8 cellular contexts compared by ENCODE assay signal in genomic region chrX:40105791-40106676, GRCh38. TPM values are rescaled to one million over a fixed set of nuclear protein-coding genes. Genes with fewer than 3 reads are reported as not detected.
DNase-seq lines count a peak whose midpoint lies in the region; ATAC-seq lines count a peak whose summit lies in the region.

No MANE protein-coding gene starts in this region.

- H2BK12ac ChIP-seq in mesenchymal stem cell (ENCODE audit: low read length in 2 of 2) = peak overlapping the region in 1 of 2 experiments; percentile 54

- ATAC-seq in stimulated activated naive B cell treated with anti-CD40 and anti-IgM and Interleukin-4, amounts not matched to agents 10 μg/mL and 1 μg/mL and 100 μg/mL, for 72 hours (replicated peaks) = peak; percentile 33 to 34
- no peak for ATAC-seq in GM18870 (IDR thresholded peaks at IDR 0.05; ENCODE audit: unreplicated experiment)

- H3K9ac ChIP-seq in duodenal mucosa (ENCODE audit: low read depth in 1 of 2, low read length in 2 of 2) (peak overlapping the region; percentile 66 to 72), mesenchymal stem cell (ENCODE audit: low read length) (peak overlapping the region; percentile 43)

- H3K36me3 ChIP-seq in duodenal mucosa (ENCODE audit: control insufficient read depth in 1 of 2, insufficient read depth in 2 of 2, low read length in 2 of 2) = no peaks in the 10 kb centered on the region
- H3K36me3 ChIP-seq in mesenchymal stem cell (ENCODE audit: control insufficient read depth in 1 of 2, insufficient read depth in 2 of 2, low read depth in 1 of 2, low read length in 2 of 2) = peaks cover 0 to 3% of the 10 kb centered on the region in 2 experiments

- H3K27ac ChIP-seq in duodenal mucosa (ENCODE audit: low read depth, low read length) = peak overlapping the region; percentile 81
- peak overlapping the region; percentile 23 for H3K27ac ChIP-seq in mesenchymal stem cell (ENCODE audit: low read length, poor library complexity, severe bottlenecking)

- intact Hi-C loops in activated CD4-positive, alpha-beta T cell treated with anti-CD3 and anti-CD28 coated beads, Interleukin-2, amount 10 ng/mL, durations not matched to agents 24 days and 14 days (cut with micrococcal nuclease) = loop anchor here (1.0 to 10.0 kb wide), 4 partner anchors 8 to 539 kb away; partner anchors contain the start of gene CXorf38

- H3K4me1 Mint-ChIP-seq in activated CD4-positive, alpha-beta T cell treated with anti-CD3 and anti-CD28 coated beads, Interleukin-2, amount 10 ng/mL, durations not matched to agents 24 days and 14 days = peaks cover 6% of the 10 kb centered on the region
- peaks cover 8 to 12% of the 10 kb centered on the region in 2 donors for H3K4me1 Mint-ChIP-seq in stimulated activated naive B cell treated with anti-CD40 and anti-IgM and Interleukin-4, amounts not matched to agents 10 μg/mL and 1 μg/mL and 100 μg/mL, for 72 hours

- peak overlapping the region; percentile 82 for H3K4me3 Mint-ChIP-seq in activated CD4-positive, alpha-beta T cell treated with anti-CD3 and anti-CD28 coated beads, Interleukin-2, amount 10 ng/mL, durations not matched to agents 24 days and 14 days
- peak overlapping the region; percentile 88 to 89 for H3K4me3 Mint-ChIP-seq in stimulated activated naive B cell treated with anti-CD40 and anti-IgM and Interleukin-4, amounts not matched to agents 10 μg/mL and 1 μg/mL and 100 μg/mL, for 72 hours

- WGBS in mesenchymal stem cell = 0% methylated on average over 31 of the region's 89 CpGs

- peak overlapping the region; percentile 62 to 66 for H3K4me3 ChIP-seq in duodenal mucosa (ENCODE audit: low read depth in 1 of 2, low read length in 2 of 2)
- peak overlapping the region; percentile 51 to 70 for H3K4me3 ChIP-seq in mesenchymal stem cell (ENCODE audit: insufficient read depth in 1 of 2, low read depth in 1 of 2, low read length in 2 of 2)

- H3K4ac ChIP-seq in mesenchymal stem cell (ENCODE audit: low read depth in 1 of 2, low read length in 2 of 2) = peak overlapping the region; percentile 50 to 64

- H4K8ac ChIP-seq in mesenchymal stem cell (ENCODE audit: low read length) = peak overlapping the region; percentile 64

- peak overlapping the region in 1 of 2 experiments; percentile 72 for H3K23ac ChIP-seq in mesenchymal stem cell (ENCODE audit: low read length in 2 of 2)

- H2AK5ac ChIP-seq in mesenchymal stem cell (ENCODE audit: low read length, severe bottlenecking) = no peak overlapping the region

- peak overlapping the region; percentile 92 for H4K91ac ChIP-seq in mesenchymal stem cell (ENCODE audit: low read length)

- H3K27me3 ChIP-seq in duodenal mucosa (ENCODE audit: control insufficient read depth in 1 of 2, insufficient read depth in 2 of 2, low read length in 2 of 2) (no peaks in the 10 kb centered on the region), mesenchymal stem cell (ENCODE audit: control insufficient read depth in 1 of 2, insufficient read depth in 1 of 2, low read length in 2 of 2) (peaks cover 0 to 43% of the 10 kb centered on the region in 2 experiments)

- H3K27me3 Mint-ChIP-seq in activated CD4-positive, alpha-beta T cell treated with anti-CD3 and anti-CD28 coated beads, Interleukin-2, amount 10 ng/mL, durations not matched to agents 24 days and 14 days = peaks cover 2% of the 10 kb centered on the region
- peaks cover 0 to 12% of the 10 kb centered on the region in 2 donors for H3K27me3 Mint-ChIP-seq in stimulated activated naive B cell treated with anti-CD40 and anti-IgM and Interleukin-4, amounts not matched to agents 10 μg/mL and 1 μg/mL and 100 μg/mL, for 72 hours

- no peaks in the 10 kb centered on the region for H3K9me3 Mint-ChIP-seq in activated CD4-positive, alpha-beta T cell treated with anti-CD3 and anti-CD28 coated beads, Interleukin-2, amount 10 ng/mL, durations not matched to agents 24 days and 14 days
- H3K9me3 Mint-ChIP-seq in stimulated activated naive B cell treated with anti-CD40 and anti-IgM and Interleukin-4, amounts not matched to agents 10 μg/mL and 1 μg/mL and 100 μg/mL, for 72 hours = no peaks in the 10 kb centered on the region

- peak overlapping the region; percentile 43 to 91 for H3K18ac ChIP-seq in mesenchymal stem cell (ENCODE audit: low read depth in 1 of 2, low read length in 2 of 2)

- H3K79me1 ChIP-seq in mesenchymal stem cell (replicated peaks; ENCODE audit: low read length, poor library complexity, severe bottlenecking) = peaks cover 6% of the 10 kb centered on the region

- DNase-seq in NCI-H524 (lab: John Stamatoyannopoulos, UW) (peak; percentile 67 to 70), NCI-H524 treated with DMSO at 0.1 percent for 48 hours (lab: John Stamatoyannopoulos, UW) (no peak), NCI-H2081 treated with DMSO at 0.1 percent for 48 hours (lab: John Stamatoyannopoulos, UW) (peak; percentile 22), mesenchymal stem cell (peak; percentile 71)
- DNase-seq in activated CD4-positive, alpha-beta T cell treated with anti-CD3 and anti-CD28 coated beads, Interleukin-2, amount 10 ng/mL, durations not matched to agents 24 days and 14 days = peak; percentile 90
- no peak for DNase-seq in stimulated activated naive B cell treated with anti-CD40 and anti-IgM and Interleukin-4, amounts not matched to agents 10 μg/mL and 1 μg/mL and 100 μg/mL, for 72 hours

- H3K36me3 Mint-ChIP-seq in activated CD4-positive, alpha-beta T cell treated with anti-CD3 and anti-CD28 coated beads, Interleukin-2, amount 10 ng/mL, durations not matched to agents 24 days and 14 days (ENCODE audit: low read depth) = no peaks in the 10 kb centered on the region
- peaks cover 4 to 6% of the 10 kb centered on the region in 2 donors for H3K36me3 Mint-ChIP-seq in stimulated activated naive B cell treated with anti-CD40 and anti-IgM and Interleukin-4, amounts not matched to agents 10 μg/mL and 1 μg/mL and 100 μg/mL, for 72 hours

- peak overlapping the region; percentile 86 for H3K4me2 ChIP-seq in mesenchymal stem cell (ENCODE audit: low read length, poor library complexity, severe bottlenecking)

- no peak overlapping the region for H2AFZ ChIP-seq in mesenchymal stem cell (ENCODE audit: low read depth, low read length)

- no peaks in the 10 kb centered on the region for H3K9me3 ChIP-seq in duodenal mucosa (ENCODE audit: control insufficient read depth in 1 of 2, low read length in 2 of 2)
- no peaks in the 10 kb centered on the region for H3K9me3 ChIP-seq in mesenchymal stem cell (ENCODE audit: control insufficient read depth, low read length)

- no peak overlapping the region for H3K14ac ChIP-seq in mesenchymal stem cell (ENCODE audit: low read length in 2 of 2)

- H3K4me1 ChIP-seq in duodenal mucosa (ENCODE audit: control insufficient read depth in 1 of 2, insufficient read depth in 2 of 2, low read length in 2 of 2) = peaks cover 5 to 9% of the 10 kb centered on the region in 2 donors
- H3K4me1 ChIP-seq in mesenchymal stem cell (ENCODE audit: control insufficient read depth, insufficient read depth, low read depth, low read length) = peaks cover 31% of the 10 kb centered on the region

- no peak overlapping the region for H2BK5ac ChIP-seq in mesenchymal stem cell (ENCODE audit: low read depth, low read length, poor library complexity, severe bottlenecking)

- H2BK120ac ChIP-seq in mesenchymal stem cell (ENCODE audit: low read depth, low read length) = peak overlapping the region; percentile 95

- peak overlapping the region; percentile 85 for H3K27ac Mint-ChIP-seq in activated CD4-positive, alpha-beta T cell treated with anti-CD3 and anti-CD28 coated beads, Interleukin-2, amount 10 ng/mL, durations not matched to agents 24 days and 14 days
- peak overlapping the region; percentile 94 for H3K27ac Mint-ChIP-seq in stimulated activated naive B cell treated with anti-CD40 and anti-IgM and Interleukin-4, amounts not matched to agents 10 μg/mL and 1 μg/mL and 100 μg/mL, for 72 hours

- H2BK15ac ChIP-seq in mesenchymal stem cell (ENCODE audit: low read depth, poor library complexity, severe bottlenecking) = peak overlapping the region; percentile 94

RNA-seq across cellular contexts. Expression of gene BCOR, which starts 8.3 kb away (rescaled TPM):
- total RNA-seq in activated CD4-positive, alpha-beta T cell treated with anti-CD3 and anti-CD28 coated beads, Interleukin-2, amount 10 ng/mL, durations not matched to agents 24 days and 14 days = 61.0 and 64.5 TPM in 2 replicates
- polyA plus RNA-seq in mesenchymal stem cell (2013, experiment 1 of 2) = 16.0 TPM
- 14.9 TPM for polyA plus RNA-seq in mesenchymal stem cell (2013, experiment 2 of 2)

Comparison
In these comparisons a context has a peak if more than half of its experiments do, and no peak if none do; other contexts are left out.
1. DNase-seq: peak in NCI-H524 (2 of 2), NCI-H2081 treated with DMSO at 0.1 percent for 48 hours (single experiment), activated CD4-positive, alpha-beta T cell treated with anti-CD3 and anti-CD28 coated beads, Interleukin-2, amount 10 ng/mL, durations not matched to agents 24 days and 14 days (single experiment) and mesenchymal stem cell (single experiment); none in NCI-H524 treated with DMSO at 0.1 percent for 48 hours (single experiment) and stimulated activated naive B cell treated with anti-CD40 and anti-IgM and Interleukin-4, amounts not matched to agents 10 μg/mL and 1 μg/mL and 100 μg/mL, for 72 hours (single experiment).